Comparison of ENCODE assay signal across 1 cellular context in genomic region chr17:7580631-7581554, GRCh38.
TF ChIP-seq lines count a peak whose summit lies in the region.

No MANE protein-coding gene starts in this region.

TF ChIP-seq in GM23338, 12 proteins besides CTCF, POLR2A, EP300 and RAD21 (continued from another document):
- TF ChIP-seq ZNF462 (CRISPR knock-in tag; IDR thresholded peaks at IDR 0.05) (no peak), EZH2phosphoT487 (IDR thresholded peaks at IDR 0.05; ENCODE audit: unreplicated experiment) (no peak), JUNB (IDR thresholded peaks at IDR 0.05; ENCODE audit: unreplicated experiment) (no peak), CREB1 (CRISPR knock-in tag; IDR thresholded peaks at IDR 0.05; ENCODE audit: low read depth) (no peak)
